In genomic region chr2:241205086-241205485, GRCh38 we compare ENCODE assay signal across 21 cellular contexts. TPM values are rescaled to one million over a fixed set of nuclear protein-coding genes. Genes with fewer than 3 reads are reported as not detected.
"Had no signal": no experiment of that assay in that cellular context is flagged by ENCODE, and none has a peak within 500 bp of the region (broad histone marks: within the 10 kb centered on the region; RNA-seq: fewer than 3 reads in every experiment).

No MANE protein-coding gene starts in this region.

- H3K9me3 Mint-ChIP-seq: nephron; neural progenitor cell; stimulated activated naive B cell treated with anti-CD40 and anti-IgM and Interleukin-4, amounts not matched to agents 10 μg/mL and 1 μg/mL and 100 μg/mL, for 72 hours; stimulated activated naive CD8-positive, alpha-beta T cell treated with anti-CD3 and anti-CD28 coated beads, Interleukin-15, Interleukin-2, amounts not matched to agents 100 ng/mL and 50 ng/mL, for 24 hours had no signal

- DNase-seq: colonic mucosa; dermis blood vessel endothelial cell; effector memory CD4-positive, alpha-beta T cell; foreskin keratinocyte; left cardiac atrium; left lung; nucleus accumbens; sigmoid colon; stimulated activated CD4-positive, alpha-beta T cell treated with anti-CD3 and anti-CD28 coated beads, Interleukin-2, amount 100 ng/mL, for 24 hours; stimulated activated CD4-positive, alpha-beta T cell treated with anti-CD3 and anti-CD28 coated beads, Interleukin-4, amount 100 ng/mL, for 24 hours; stimulated activated naive B cell treated with anti-CD40 and anti-IgM and Interleukin-4, amounts not matched to agents 10 μg/mL and 1 μg/mL and 100 μg/mL, for 72 hours; upper lobe of left lung had no signal

- FAIRE-seq: endothelial cell of umbilical vein, islet of Langerhans, urothelium cell line had no signal

- H3K27ac Mint-ChIP-seq: nephron; neural progenitor cell; stimulated activated naive B cell treated with anti-CD40 and anti-IgM and Interleukin-4, amounts not matched to agents 10 μg/mL and 1 μg/mL and 100 μg/mL, for 72 hours; stimulated activated naive CD8-positive, alpha-beta T cell treated with anti-CD3 and anti-CD28 coated beads, Interleukin-15, Interleukin-2, amounts not matched to agents 100 ng/mL and 50 ng/mL, for 24 hours had no signal

- ATAC-seq: foreskin keratinocyte, gastroesophageal sphincter, heart left ventricle, left cardiac atrium, left lung had no signal

- H3K36me3 Mint-ChIP-seq: neural progenitor cell; stimulated activated naive B cell treated with anti-CD40 and anti-IgM and Interleukin-4, amounts not matched to agents 10 μg/mL and 1 μg/mL and 100 μg/mL, for 72 hours had no signal

- H3K4me3 Mint-ChIP-seq: nephron; neural progenitor cell; stimulated activated naive B cell treated with anti-CD40 and anti-IgM and Interleukin-4, amounts not matched to agents 10 μg/mL and 1 μg/mL and 100 μg/mL, for 72 hours; stimulated activated naive CD8-positive, alpha-beta T cell treated with anti-CD3 and anti-CD28 coated beads, Interleukin-15, Interleukin-2, amounts not matched to agents 100 ng/mL and 50 ng/mL, for 24 hours had no signal

- H3K4me1 Mint-ChIP-seq: nephron; neural progenitor cell; stimulated activated naive B cell treated with anti-CD40 and anti-IgM and Interleukin-4, amounts not matched to agents 10 μg/mL and 1 μg/mL and 100 μg/mL, for 72 hours had no signal

- H3K27me3 Mint-ChIP-seq: stimulated activated naive CD8-positive, alpha-beta T cell treated with anti-CD3 and anti-CD28 coated beads, Interleukin-15, Interleukin-2, amounts not matched to agents 100 ng/mL and 50 ng/mL, for 24 hours had no signal

RNA-seq across cellular contexts. Expression of gene ANO7, which starts 16.6 kb away (rescaled TPM):
- total RNA-seq: skeletal muscle tissue had no signal
